ENCODE assay signal across 8 cellular contexts in genomic region chr16:4616047-4616811, GRCh38. TPM values are rescaled to one million over a fixed set of nuclear protein-coding genes. Genes with fewer than 3 reads are reported as not detected.
DNase-seq lines count a peak whose midpoint lies in the region; ATAC-seq and TF ChIP-seq lines count a peak whose summit lies in the region.

No MANE protein-coding gene starts in this region.

- peak overlapping the region; percentile 99 for H3K27ac Mint-ChIP-seq in activated naive CD8-positive, alpha-beta T cell
- peak overlapping the region; percentile 98 for H3K27ac Mint-ChIP-seq in glutamatergic neuron (ENCODE audit: unreplicated experiment)

- TF ChIP-seq RAD21 in SK-N-SH (IDR thresholded peaks at IDR 0.05; ENCODE audit: low read length): no peak

- no peaks in the 10 kb centered on the region for H3K27me3 ChIP-seq in SK-N-SH (ENCODE audit: insufficient read depth)
- H3K27me3 ChIP-seq in osteoblast (ENCODE audit: insufficient read depth, low read length): no peaks in the 10 kb centered on the region
- no peaks in the 10 kb centered on the region for H3K27me3 ChIP-seq in thymus (ENCODE audit: control insufficient read depth, insufficient read depth)

- peaks cover 13% of the 10 kb centered on the region for H3F3A ChIP-seq in SK-N-SH (replicated peaks; ENCODE audit: insufficient read depth)

- peaks cover 27% of the 10 kb centered on the region for H4K20me1 ChIP-seq in SK-N-SH (ENCODE audit: insufficient read depth)
- peaks cover 21% of the 10 kb centered on the region for H4K20me1 ChIP-seq in osteoblast (ENCODE audit: insufficient read depth, low read length)

- peak overlapping the region; percentile 68 for H3K9ac ChIP-seq in SK-N-SH

- no peaks in the 10 kb centered on the region for H3K9me3 Mint-ChIP-seq in activated naive CD8-positive, alpha-beta T cell (ENCODE audit: low read depth)
- H3K9me3 Mint-ChIP-seq in glutamatergic neuron (ENCODE audit: unreplicated experiment): peaks cover 6% of the 10 kb centered on the region

- ATAC-seq in HG02588 (IDR thresholded peaks at IDR 0.05; ENCODE audit: unreplicated experiment): peak; percentile 69

- no peaks in the 10 kb centered on the region for H3K9me2 ChIP-seq in SK-N-SH

- H3K4me1 Mint-ChIP-seq in activated naive CD8-positive, alpha-beta T cell (ENCODE audit: low read depth): peaks cover 29% of the 10 kb centered on the region
- peaks cover 8% of the 10 kb centered on the region for H3K4me1 Mint-ChIP-seq in glutamatergic neuron (ENCODE audit: low read depth, unreplicated experiment)

- no peaks in the 10 kb centered on the region for H3K9me3 ChIP-seq in SK-N-SH
- H3K9me3 ChIP-seq in osteoblast (ENCODE audit: low read depth, low read length): no peaks in the 10 kb centered on the region
- no peaks in the 10 kb centered on the region for H3K9me3 ChIP-seq in thymus (ENCODE audit: control insufficient read depth)

- H3K4me1 ChIP-seq in SK-N-SH (ENCODE audit: control insufficient read depth in 1 of 2, insufficient read depth in 2 of 2, low read depth in 1 of 2, low read length in 1 of 2): peaks cover 13 to 39% of the 10 kb centered on the region in 2 experiments; a peak in 3 of 4 replicates
- peaks cover 24% of the 10 kb centered on the region for H3K4me1 ChIP-seq in osteoblast (ENCODE audit: insufficient read depth, low read length)
- H3K4me1 ChIP-seq in thymus (ENCODE audit: control insufficient read depth, insufficient read depth, low read length): peaks cover 20% of the 10 kb centered on the region

- peak overlapping the region; percentile 95 for H3K4me2 ChIP-seq in SK-N-SH
- H3K4me2 ChIP-seq in osteoblast (ENCODE audit: insufficient read depth, low read length): peak overlapping the region; percentile 93

- peak; percentile 75 for TF ChIP-seq CTCF in GM10266 (IDR thresholded peaks at IDR 0.05; ENCODE audit: control insufficient read depth, insufficient read depth, low read depth, missing control alignments)
- TF ChIP-seq CTCF in SK-N-SH (IDR thresholded peaks at IDR 0.05): peak; percentile 53
- TF ChIP-seq CTCF in glutamatergic neuron (IDR thresholded peaks at IDR 0.05; ENCODE audit: partially characterized antibody, unreplicated experiment): no peak
- TF ChIP-seq CTCF in osteoblast (IDR thresholded peaks at IDR 0.05; ENCODE audit: extremely low read depth, low read depth, low read length): peak; percentile 23

- 2% methylated on average over 24 of the region's 57 CpGs for WGBS in SK-N-SH (ENCODE audit: low lambda C conversion rate)
- 1% methylated on average over 57 of the region's 57 CpGs for WGBS in thymus

- no peaks in the 10 kb centered on the region for H3K27me3 Mint-ChIP-seq in activated naive CD8-positive, alpha-beta T cell
- H3K27me3 Mint-ChIP-seq in glutamatergic neuron (ENCODE audit: unreplicated experiment): peaks cover 10% of the 10 kb centered on the region

- H3K36me3 Mint-ChIP-seq in activated naive CD8-positive, alpha-beta T cell: no peaks in the 10 kb centered on the region
- no peaks in the 10 kb centered on the region for H3K36me3 Mint-ChIP-seq in glutamatergic neuron (ENCODE audit: unreplicated experiment)

- POLR2A ChIA-PET in SK-N-SH (lab: Yijun Ruan, JAX): interaction anchor here (1.1 to 1.3 kb wide), 2 partner anchors 118 to 140 kb away, joined by 3 to 4 read pairs; partner anchors contain the start of genes ANKS3, DNAAF8 and HMOX2

- peak in 1 of 2 experiments; percentile 4; a peak in 1 of 4 replicates for TF ChIP-seq EP300 in SK-N-SH (IDR thresholded peaks at IDR 0.05; ENCODE audit: borderline replicate concordance in 1 of 2, low read depth in 1 of 2, low read length in 1 of 2)

- H3K36me3 ChIP-seq in SK-N-SH (replicated peaks in 1 of 2; ENCODE audit: control insufficient read depth in 1 of 2, insufficient read depth in 2 of 2, low read length in 1 of 2) (no peaks in the 10 kb centered on the region), osteoblast (ENCODE audit: insufficient read depth, low read length) (no peaks in the 10 kb centered on the region), thymus (ENCODE audit: control insufficient read depth, insufficient read depth) (no peaks in the 10 kb centered on the region)

- H3K4me3 Mint-ChIP-seq in activated naive CD8-positive, alpha-beta T cell: peak overlapping the region; percentile 94
- H3K4me3 Mint-ChIP-seq in glutamatergic neuron (ENCODE audit: unreplicated experiment): peak overlapping the region; percentile 93

- CTCF ChIA-PET in SK-N-SH (lab: Yijun Ruan, JAX): interaction anchor here (0.5 to 2.1 kb wide), 6 partner anchors 8 to 117 kb away, joined by 3 to 5 read pairs (median 4); partner anchors contain the start of genes ANKS3 and MGRN1

- H3K4me3 ChIP-seq in SK-N-SH (ENCODE audit: low read depth in 2 of 2, low read length in 1 of 2) (peak overlapping the region; percentile 58 to 64), osteoblast (ENCODE audit: insufficient read depth, low read length) (peak overlapping the region; percentile 84), thymus (ENCODE audit: low read length) (peak overlapping the region; percentile 71)

- H2AFZ ChIP-seq in SK-N-SH (ENCODE audit: low read depth) (peak overlapping the region; percentile 92), osteoblast (ENCODE audit: low read length) (peak overlapping the region; percentile 94)

- H3K79me2 ChIP-seq in SK-N-SH (ENCODE audit: insufficient read depth) (peaks cover 47% of the 10 kb centered on the region), osteoblast (ENCODE audit: insufficient read depth, low read length) (peaks cover 30% of the 10 kb centered on the region)

- H3K27ac ChIP-seq in SK-N-SH (ENCODE audit: low read depth in 2 of 2, low read length in 1 of 2): peak overlapping the region; percentile 89 to 90
- H3K27ac ChIP-seq in osteoblast (ENCODE audit: low read depth, low read length): peak overlapping the region; percentile 87
- peak overlapping the region; percentile 98 for H3K27ac ChIP-seq in thymus (ENCODE audit: low read depth)

- DNase-seq in GM10266 (ENCODE audit: extremely low spot score) (peak; percentile 99), NCI-H1048 (lab: John Stamatoyannopoulos, UW) (peak; percentile 89), SK-N-SH (peak; percentile 96), glutamatergic neuron (peak; percentile 98), osteoblast (ENCODE audit: insufficient read length, low spot score, missing footprints) (peak; percentile 100)

TF ChIP-seq in SK-N-SH, 30 proteins besides CTCF, POLR2A, EP300 and RAD21 (continues in another document):
- TF ChIP-seq TAF1 (IDR thresholded peaks at IDR 0.05; ENCODE audit: borderline replicate concordance, low read depth, low read length): peak; percentile 52; the same call in 1 of the 2 replicates
- TF ChIP-seq USF1 (IDR thresholded peaks at IDR 0.05; ENCODE audit: borderline replicate concordance, low read depth): no peak
- TF ChIP-seq TCF12 (IDR thresholded peaks at IDR 0.05): no peak
- no peak for TF ChIP-seq JUND (IDR thresholded peaks at IDR 0.05)
- TF ChIP-seq EZH2phosphoT487 (IDR thresholded peaks at IDR 0.05; ENCODE audit: borderline replicate concordance, low read depth): no peak
- TF ChIP-seq SIN3A (IDR thresholded peaks at IDR 0.05; ENCODE audit: borderline replicate concordance, low read depth, low read length): 0 out of 2 replicates have a peak, but pooled peaks have one; percentile 82
- TF ChIP-seq GATA2 (CRISPR knock-in tag; IDR thresholded peaks at IDR 0.05): no peak
- TF ChIP-seq POLR2AphosphoS5 (IDR thresholded peaks at IDR 0.05; ENCODE audit: low read depth, low read length): peak; percentile 63; the same call in 1 of the 2 replicates
- 0 out of 2 replicates have a peak, but pooled peaks have one; percentile 45 for TF ChIP-seq IRF3 (IDR thresholded peaks at IDR 0.05; ENCODE audit: low read depth, low read length)
- TF ChIP-seq SMC3 (IDR thresholded peaks at IDR 0.05; ENCODE audit: low read depth, low read length): 0 out of 2 replicates have a peak, but pooled peaks have one; percentile 15
- TF ChIP-seq FOSL2 (IDR thresholded peaks at IDR 0.05; ENCODE audit: borderline replicate concordance, low read depth): no peak
- no peak for TF ChIP-seq FOXM1 (IDR thresholded peaks at IDR 0.05; ENCODE audit: low read depth)
- no peak for TF ChIP-seq RFX5 (IDR thresholded peaks at IDR 0.05; ENCODE audit: low read length)
- peak; percentile 97 for TF ChIP-seq PBX3 (IDR thresholded peaks at IDR 0.05)

RNA-seq across cellular contexts. Expression of gene UBALD1, which starts 1.5 kb away (rescaled TPM):
- polyA plus RNA-seq in SK-N-SH (2012; rRNA removed) (13.0 and 16.7 TPM in 2 replicates), thymus (20.4 TPM)
- polyA plus RNA-seq in SK-N-SH (2012; cell fraction: cytosol; rRNA removed): 4.7 and 6.1 TPM in 2 replicates
- polyA plus RNA-seq in SK-N-SH (2012; cell fraction: nucleus; rRNA removed): 47.9 and 62.5 TPM in 2 replicates
- total RNA-seq in glutamatergic neuron (ENCODE audit: unreplicated experiment) (54.6 TPM), osteoblast (6.2 and 9.4 TPM in 2 replicates)

RNA-seq across cellular contexts. Expression of gene MGRN1, which starts 8.4 kb away (rescaled TPM):
- polyA plus RNA-seq in SK-N-SH (2012; rRNA removed) (5.5 and 13.3 TPM in 2 replicates), thymus (16.0 TPM)
- 8.6 and 12.0 TPM in 2 replicates for polyA plus RNA-seq in SK-N-SH (2012; cell fraction: cytosol; rRNA removed)
- polyA plus RNA-seq in SK-N-SH (2012; cell fraction: nucleus; rRNA removed): 26.7 and 38.3 TPM in 2 replicates
- total RNA-seq in glutamatergic neuron (ENCODE audit: unreplicated experiment) (150 TPM), osteoblast (41.5 and 46.7 TPM in 2 replicates)

Comparison
In these comparisons a context has a peak if more than half of its experiments do, and no peak if none do; other contexts are left out.
1. Peak in every context shown above with its lines: DNase-seq, ATAC-seq, H3K4me3 ChIP-seq and H3K27ac ChIP-seq.